Comparison of ENCODE assay signal across 12 cellular contexts in genomic region chr1:69787151-69787550, GRCh38.
"Had no signal": no experiment of that assay in that cellular context is flagged by ENCODE, and none has a peak within 500 bp of the region (broad histone marks: within the 10 kb centered on the region; RNA-seq: fewer than 3 reads in every experiment).

No MANE protein-coding gene starts in this region.

- ATAC-seq: esophagus mucosa; lower lobe of right lung; stimulated activated memory B cell treated with anti-CD40 and anti-IgM and Interleukin-4, amounts not matched to agents 10 μg/mL and 1 μg/mL and 100 μg/mL, for 72 hours had no signal

- H3K4me2 ChIP-seq: smooth muscle cell had no signal

- DNase-seq: activated gamma-delta T cell, hippocampal formation, lower lobe of right lung, midbrain, naive B cell, tibial artery, uterus had no signal

- H3K36me3 ChIP-seq: lower lobe of right lung, neutrophil, right atrium auricular region, tibial artery, uterus had no signal

- H3K27ac ChIP-seq: lower lobe of right lung, neutrophil, right atrium auricular region, tibial artery, uterus had no signal

- H3K4me3 ChIP-seq: lower lobe of right lung, right atrium auricular region, smooth muscle cell, tibial artery, uterus had no signal

- H3K27me3 ChIP-seq: neutrophil, right atrium auricular region, tibial artery, uterus had no signal

- H3K9me3 ChIP-seq: lower lobe of right lung, neutrophil, right atrium auricular region, tibial artery had no signal

- H3K4me1 ChIP-seq: lower lobe of right lung, right atrium auricular region, tibial artery, uterus had no signal
